Comparison of ENCODE assay signal across 7 cellular contexts in genomic region chr15:68234520-68234919, GRCh38. TPM values are rescaled to one million over a fixed set of nuclear protein-coding genes. Genes with fewer than 3 reads are reported as not detected.
DNase-seq lines count a peak whose midpoint lies in the region; ATAC-seq and TF ChIP-seq lines count a peak whose summit lies in the region.
"Not testable (repeated sequence)": the region's sequence is repeated elsewhere in the genome, so short reads cannot be mapped to it uniquely, and the experiment has no call there.

No MANE protein-coding gene starts in this region.

- H3K27me3 ChIP-seq in GM23338 (ENCODE audit: insufficient read depth); hepatocyte: not testable (repeated sequence)

- not testable (repeated sequence) for DNase-seq in GM23338 (ENCODE audit: low spot score); hepatocyte (ENCODE audit: low spot score); nephron progenitor cell
- DNase-seq in activated CD4-positive, alpha-beta T cell treated with anti-CD3 and anti-CD28 coated beads, Interleukin-2, amount 10 ng/mL, durations not matched to agents 24 days and 14 days, result peak; percentile 43
- peak; percentile 4 to 56 for DNase-seq in lower leg skin (ENCODE audit: low spot score in 2 of 2)
- DNase-seq in osteocyte (ENCODE audit: extremely low spot score, unreplicated experiment), result peak; percentile 63

- not testable (repeated sequence) for H4K20me1 ChIP-seq in GM23338 (replicated peaks; ENCODE audit: insufficient read depth); hepatocyte (ENCODE audit: insufficient read depth, poor library complexity, severe bottlenecking)

- H3K4me1 ChIP-seq in GM23338 (ENCODE audit: insufficient read depth), result not testable (repeated sequence)
- peaks cover 37% of the 10 kb centered on the region for H3K4me1 ChIP-seq in hepatocyte (ENCODE audit: insufficient read depth)

- not testable (repeated sequence) for H3F3A ChIP-seq in GM23338 (replicated peaks; ENCODE audit: low read depth)

- not testable (repeated sequence) for H3K27ac ChIP-seq in GM23338 (ENCODE audit: low read depth)
- H3K27ac ChIP-seq in hepatocyte, result peak overlapping the region; percentile 6

- WGBS in hepatocyte (ENCODE audit: low lambda C conversion rate, missing lambda C conversion rate), result 67% methylated on average over 9 of the region's 9 CpGs
- 96 to 98% methylated on average over 9 of the region's 9 CpGs for WGBS in lower leg skin, 2 donors

- not testable (repeated sequence) for TF ChIP-seq POLR2A in lower leg skin (IDR thresholded peaks at IDR 0.05)

- H3K79me2 ChIP-seq in GM23338 (replicated peaks; ENCODE audit: insufficient read depth); hepatocyte: not testable (repeated sequence)

- not testable (repeated sequence) for H3K27ac Mint-ChIP-seq in GM23338; activated CD4-positive, alpha-beta T cell treated with anti-CD3 and anti-CD28 coated beads, Interleukin-2, amount 10 ng/mL, durations not matched to agents 24 days and 14 days; osteocyte (ENCODE audit: unreplicated experiment)
- peak overlapping the region; percentile 64 for H3K27ac Mint-ChIP-seq in dendritic cell treated with granulocyte-macrophage colony-stimulating factor and Interleukin-4, amounts not matched to agents 40 ng/mL and 50 ng/mL, for 4 days
- peak overlapping the region; percentile 80 for H3K27ac Mint-ChIP-seq in nephron progenitor cell

- not testable (repeated sequence) for H3K9me3 ChIP-seq in hepatocyte (ENCODE audit: low read depth)

- H3K27me3 Mint-ChIP-seq in GM23338 (ENCODE audit: insufficient read depth, low read depth, poor library complexity), result peaks cover 15% of the 10 kb centered on the region
- peaks cover 14% of the 10 kb centered on the region for H3K27me3 Mint-ChIP-seq in activated CD4-positive, alpha-beta T cell treated with anti-CD3 and anti-CD28 coated beads, Interleukin-2, amount 10 ng/mL, durations not matched to agents 24 days and 14 days
- H3K27me3 Mint-ChIP-seq in dendritic cell treated with granulocyte-macrophage colony-stimulating factor and Interleukin-4, amounts not matched to agents 40 ng/mL and 50 ng/mL, for 4 days; nephron progenitor cell (ENCODE audit: low read depth, poor library complexity); osteocyte (ENCODE audit: unreplicated experiment): not testable (repeated sequence)

- H3K9me3 Mint-ChIP-seq in GM23338; activated CD4-positive, alpha-beta T cell treated with anti-CD3 and anti-CD28 coated beads, Interleukin-2, amount 10 ng/mL, durations not matched to agents 24 days and 14 days; dendritic cell treated with granulocyte-macrophage colony-stimulating factor and Interleukin-4, amounts not matched to agents 40 ng/mL and 50 ng/mL, for 4 days; osteocyte (ENCODE audit: unreplicated experiment): not testable (repeated sequence)
- H3K9me3 Mint-ChIP-seq in nephron progenitor cell, result peaks cover 15% of the 10 kb centered on the region

- not testable (repeated sequence) for H3K4me3 ChIP-seq in GM23338; hepatocyte; lower leg skin (ENCODE audit: low read depth, poor library complexity, severe bottlenecking)

- not testable (repeated sequence) for ATAC-seq in GM23338

- not testable (repeated sequence) for H3K4me2 ChIP-seq in GM23338
- peak overlapping the region; percentile 51 for H3K4me2 ChIP-seq in hepatocyte

- not testable (repeated sequence) for H3K36me3 Mint-ChIP-seq in GM23338 (ENCODE audit: low read depth); activated CD4-positive, alpha-beta T cell treated with anti-CD3 and anti-CD28 coated beads, Interleukin-2, amount 10 ng/mL, durations not matched to agents 24 days and 14 days (ENCODE audit: low read depth); dendritic cell treated with granulocyte-macrophage colony-stimulating factor and Interleukin-4, amounts not matched to agents 40 ng/mL and 50 ng/mL, for 4 days (ENCODE audit: low read depth); nephron progenitor cell (ENCODE audit: low read depth); osteocyte (ENCODE audit: unreplicated experiment)

- TF ChIP-seq CTCF in GM23338 (conservative IDR thresholded peaks at IDR 0.05; ENCODE audit: low read depth in 2 of 2); hepatocyte (IDR thresholded peaks at IDR 0.05; ENCODE audit: poor library complexity); lower leg skin (IDR thresholded peaks at IDR 0.05); nephron progenitor cell (IDR thresholded peaks at IDR 0.05); osteocyte (IDR thresholded peaks at IDR 0.05): not testable (repeated sequence)

- intact Hi-C loops in activated CD4-positive, alpha-beta T cell treated with anti-CD3 and anti-CD28 coated beads, Interleukin-2, amount 10 ng/mL, durations not matched to agents 24 days and 14 days (cut with micrococcal nuclease); dendritic cell treated with granulocyte-macrophage colony-stimulating factor and Interleukin-4, amounts not matched to agents 40 ng/mL and 50 ng/mL, for 4 days (cut with micrococcal nuclease); lower leg skin (cut with DNase I; ENCODE audit: low total_unique reads): not testable (repeated sequence)

- not testable (repeated sequence) for H3K9me2 ChIP-seq in GM23338 (ENCODE audit: insufficient read depth); hepatocyte (replicated peaks; ENCODE audit: insufficient read depth)

- H3K4me1 Mint-ChIP-seq in GM23338, result peaks cover 19% of the 10 kb centered on the region
- peaks cover 11% of the 10 kb centered on the region for H3K4me1 Mint-ChIP-seq in activated CD4-positive, alpha-beta T cell treated with anti-CD3 and anti-CD28 coated beads, Interleukin-2, amount 10 ng/mL, durations not matched to agents 24 days and 14 days
- H3K4me1 Mint-ChIP-seq in dendritic cell treated with granulocyte-macrophage colony-stimulating factor and Interleukin-4, amounts not matched to agents 40 ng/mL and 50 ng/mL, for 4 days (ENCODE audit: low read depth), result peaks cover 51% of the 10 kb centered on the region
- H3K4me1 Mint-ChIP-seq in nephron progenitor cell, result peaks cover 43% of the 10 kb centered on the region
- H3K4me1 Mint-ChIP-seq in osteocyte (ENCODE audit: unreplicated experiment), result not testable (repeated sequence)

- H3K36me3 ChIP-seq in GM23338 (ENCODE audit: insufficient read depth); hepatocyte (replicated peaks; ENCODE audit: insufficient read depth, low read depth): not testable (repeated sequence)

- peak overlapping the region; percentile 72; the same call in 1 of the 2 replicates for H2AFZ ChIP-seq in GM23338
- H2AFZ ChIP-seq in hepatocyte, result peak overlapping the region; percentile 26

- H3K4me3 Mint-ChIP-seq in GM23338; activated CD4-positive, alpha-beta T cell treated with anti-CD3 and anti-CD28 coated beads, Interleukin-2, amount 10 ng/mL, durations not matched to agents 24 days and 14 days; dendritic cell treated with granulocyte-macrophage colony-stimulating factor and Interleukin-4, amounts not matched to agents 40 ng/mL and 50 ng/mL, for 4 days; nephron progenitor cell; osteocyte (ENCODE audit: unreplicated experiment): not testable (repeated sequence)

RNA-seq across cellular contexts. Expression of gene CLN6, which starts 5.0 kb away (rescaled TPM):
- 69.5 and 87.4 TPM in 2 replicates for total RNA-seq in GM23338 (2014; rRNA removed; shearing (Covaris generic))
- polyA plus RNA-seq in GM23338 (2016; fragmentation: Nextera tagmentation; extraction: Ambion mirVana) (20.0 and 20.7 TPM in 2 replicates), hepatocyte (10.7 and 11.0 TPM in 2 replicates)
- 99.0 and 102 TPM in 2 replicates for total RNA-seq in activated CD4-positive, alpha-beta T cell treated with anti-CD3 and anti-CD28 coated beads, Interleukin-2, amount 10 ng/mL, durations not matched to agents 24 days and 14 days
- total RNA-seq in hepatocyte (18.7 and 19.5 TPM in 2 replicates), lower leg skin (10 to 100 TPM in 3 of 4 donors, 1 to 10 TPM in 1; 9.9 to 22.5 (median 15.1) TPM), osteocyte (18.7 and 20.5 TPM in 2 replicates)

RNA-seq across cellular contexts. Expression of gene CALML4, which starts 29.4 kb away (rescaled TPM):
- 13.4 and 15.8 TPM in 2 replicates for total RNA-seq in GM23338 (2014; rRNA removed; shearing (Covaris generic))
- 15.0 and 16.2 TPM in 2 replicates for polyA plus RNA-seq in GM23338 (2016; fragmentation: Nextera tagmentation; extraction: Ambion mirVana)
- 14.6 and 16.5 TPM in 2 replicates for total RNA-seq in activated CD4-positive, alpha-beta T cell treated with anti-CD3 and anti-CD28 coated beads, Interleukin-2, amount 10 ng/mL, durations not matched to agents 24 days and 14 days
- 44.8 and 49.6 TPM in 2 replicates for total RNA-seq in hepatocyte
- polyA plus RNA-seq in hepatocyte, result 72.7 and 79.8 TPM in 2 replicates
- total RNA-seq in lower leg skin, result 1 to 10 TPM; 2.6 to 9.3 (median 4.6) TPM
- 1.8 and 2.0 TPM in 2 replicates for total RNA-seq in osteocyte

RNA-seq across cellular contexts. Expression of gene FEM1B, which starts 43.0 kb away (rescaled TPM):
- 82.0 and 82.4 TPM in 2 replicates for total RNA-seq in GM23338 (2014; rRNA removed; shearing (Covaris generic))
- polyA plus RNA-seq in GM23338 (2016; fragmentation: Nextera tagmentation; extraction: Ambion mirVana), result 11.6 and 13.0 TPM in 2 replicates
- total RNA-seq in activated CD4-positive, alpha-beta T cell treated with anti-CD3 and anti-CD28 coated beads, Interleukin-2, amount 10 ng/mL, durations not matched to agents 24 days and 14 days, result 46.2 and 51.6 TPM in 2 replicates
- 54.8 and 62.8 TPM in 2 replicates for total RNA-seq in hepatocyte
- 11.9 and 12.1 TPM in 2 replicates for polyA plus RNA-seq in hepatocyte
- 10 to 100 TPM; 70.6 to 90.9 (median 82.4) TPM for total RNA-seq in lower leg skin
- total RNA-seq in osteocyte, result 71.1 and 71.5 TPM in 2 replicates
